In the genomic region with DNA sequence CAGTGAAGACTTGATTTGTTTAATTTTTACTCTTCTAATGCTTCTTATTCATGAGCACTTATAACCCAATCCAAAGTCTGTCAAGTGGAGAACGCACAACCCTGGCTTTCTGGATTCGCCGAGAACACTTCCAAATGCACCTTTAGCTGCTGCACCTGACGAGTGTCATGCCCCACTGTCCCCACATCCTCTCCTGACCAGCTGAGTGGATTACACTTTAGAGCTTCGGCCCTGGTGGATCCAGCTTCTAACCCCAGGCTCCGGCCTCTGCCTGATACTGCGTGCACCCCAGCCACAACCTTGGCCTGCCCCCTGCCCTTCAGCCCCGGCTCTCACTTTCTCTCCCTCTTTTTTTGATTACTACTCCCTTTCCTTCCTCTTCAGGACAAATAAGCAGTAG, we compare ENCODE assay signal across 1 cellular context.
TF ChIP-seq lines count a peak whose summit lies in the region.

No MANE protein-coding gene starts in this region.

TF ChIP-seq in GM23338, 12 proteins besides CTCF, POLR2A, EP300 and RAD21 (continued from another document):
- TF ChIP-seq JUNB (IDR thresholded peaks at IDR 0.05; ENCODE audit: unreplicated experiment), result no peak
- TF ChIP-seq EZH2 (IDR thresholded peaks at IDR 0.05; ENCODE audit: low read depth, unreplicated experiment), result no peak
- no peak for TF ChIP-seq ZNF114 (CRISPR knock-in tag; IDR thresholded peaks at IDR 0.05)
TF ChIP-seq in GM23338: peak in this region for 0.
